In the genomic region with DNA sequence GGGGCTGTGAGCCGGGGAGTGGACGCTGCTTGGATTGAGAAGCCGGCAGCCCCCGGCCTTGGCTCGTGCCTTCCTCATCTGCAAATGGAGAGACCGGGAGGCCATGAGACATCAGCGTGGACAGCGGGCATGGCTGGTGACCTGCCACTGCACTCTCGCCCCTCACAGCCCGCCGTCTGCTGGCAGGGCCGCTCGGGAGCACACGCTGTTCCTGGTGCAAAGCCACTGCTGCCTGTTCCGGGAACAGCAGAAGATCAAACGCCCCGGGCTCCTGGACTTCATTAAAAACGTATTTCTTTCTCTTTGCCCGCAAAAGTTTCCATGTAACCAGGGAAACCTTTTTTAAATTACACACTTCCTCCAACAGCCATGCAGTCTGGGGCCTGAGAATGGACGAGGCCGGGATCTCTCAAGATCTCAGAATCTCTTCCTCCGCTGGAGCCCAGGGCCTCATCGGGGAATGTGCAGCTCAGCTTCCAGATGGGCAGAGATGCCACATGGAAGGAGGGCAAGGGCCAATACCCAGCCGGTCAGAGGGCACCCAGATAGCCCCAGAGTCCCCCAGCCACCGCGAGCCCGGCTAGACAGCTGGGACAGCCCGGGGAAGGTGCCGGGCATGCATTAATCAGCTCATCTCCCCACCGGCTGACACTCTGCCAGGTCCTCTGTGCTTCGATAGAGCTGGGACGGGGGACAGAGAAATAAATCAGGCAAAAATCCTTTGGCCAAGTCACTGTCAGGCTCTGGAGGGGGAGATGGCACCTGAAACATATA, we compare ENCODE assay signal across 13 cellular contexts.
A peak's percentile ranks its signal among the peaks of the same experiment; 100 is the strongest.
DNase-seq lines count a peak whose midpoint lies in the region; ATAC-seq and TF ChIP-seq lines count a peak whose summit lies in the region.
"Had no signal": no experiment of that assay in that cellular context is flagged by ENCODE, and none has a peak within 500 bp of the region (broad histone marks: within the 10 kb centered on the region; RNA-seq: fewer than 3 reads in every experiment).

No MANE protein-coding gene starts in this region.

- H3K27me3 ChIP-seq in mammary epithelial cell (ENCODE audit: insufficient read depth, low read length) (no peaks in the 10 kb centered on the region), left ventricle myocardium inferior (ENCODE audit: low read depth) (peaks cover 43% of the 10 kb centered on the region), sigmoid colon (peaks cover 0 to 7% (median 0%) of the 10 kb centered on the region in 3 donors)

- WGBS in mammary epithelial cell (ENCODE audit: low coverage, missing lambda C conversion rate), result 60% methylated on average over 30 of the region's 32 CpGs
- 75 to 83% methylated on average over 32 of the region's 32 CpGs for WGBS in sigmoid colon, 2 donors

- H3K27ac Mint-ChIP-seq in stimulated activated effector memory CD8-positive, alpha-beta T cell treated with anti-CD3 and anti-CD28 coated beads, Interleukin-12 subunit alpha, Interleukin-12 subunit beta, amount 100 ng/mL, for 72 hours, result no peak overlapping the region
- H3K27ac Mint-ChIP-seq: activated naive CD8-positive, alpha-beta T cell; CD8-positive, alpha-beta T cell had no signal

- CTCF ChIA-PET in mammary epithelial cell (lab: Charles Lee; ENCODE audit: low non-redundant PET), result no interaction called here

- H3K4me2 ChIP-seq in mammary epithelial cell (ENCODE audit: insufficient read depth, low read depth, low read length), result peak overlapping the region; percentile 18

- no peak overlapping the region for H3K4me3 ChIP-seq in mammary epithelial cell (replicated peaks in 1 of 3; ENCODE audit: insufficient read depth in 1 of 3, low read depth in 2 of 3, low read length in 3 of 3)
- H3K4me3 ChIP-seq in left ventricle myocardium inferior, result no peak overlapping the region
- no peak overlapping the region for H3K4me3 ChIP-seq in sigmoid colon

- intact Hi-C loops in mammary epithelial cell (cut with micrococcal nuclease), result no loop called here
- intact Hi-C loops in left ventricle myocardium inferior (cut with micrococcal nuclease), result no loop called here
- intact Hi-C loops in sigmoid colon (cut with DNase I), result no loop called here

- no peaks in the 10 kb centered on the region for H3K79me2 ChIP-seq in mammary epithelial cell (ENCODE audit: insufficient read depth, low read length)

- TF ChIP-seq POLR2A in sigmoid colon (IDR thresholded peaks at IDR 0.05), result no peak

- H3K9ac ChIP-seq in mammary epithelial cell (ENCODE audit: insufficient read depth, low read length), result no peak overlapping the region

- H2AFZ ChIP-seq in mammary epithelial cell (ENCODE audit: low read depth, low read length), result peak overlapping the region; percentile 69

- H3K4me1 Mint-ChIP-seq in stimulated activated effector memory CD8-positive, alpha-beta T cell treated with anti-CD3 and anti-CD28 coated beads, Interleukin-12 subunit alpha, Interleukin-12 subunit beta, amount 100 ng/mL, for 72 hours, result peaks cover 11% of the 10 kb centered on the region

- no peak for ATAC-seq in stimulated activated effector memory CD8-positive, alpha-beta T cell treated with anti-CD3 and anti-CD28 coated beads, Interleukin-12 subunit alpha, Interleukin-12 subunit beta, amount 100 ng/mL, for 72 hours
- ATAC-seq: CD8-positive, alpha-beta T cell had no signal

- TF ChIP-seq CTCF in C4-2B (conservative IDR thresholded peaks at IDR 0.05) (no peak), mammary epithelial cell (conservative IDR thresholded peaks at IDR 0.05 in 1 of 2, IDR thresholded peaks at IDR 0.05 in 1 of 2; ENCODE audit: extremely low read depth in 1 of 2, insufficient read depth in 1 of 2, low read depth in 1 of 2, low read length in 2 of 2) (no peak), left ventricle myocardium inferior (IDR thresholded peaks at IDR 0.05; ENCODE audit: borderline replicate concordance) (no peak), sigmoid colon (IDR thresholded peaks at IDR 0.05) (no peak)

- H3K4me1 ChIP-seq in mammary epithelial cell (ENCODE audit: insufficient read depth, low read length), result peaks cover 4% of the 10 kb centered on the region
- H3K4me1 ChIP-seq in left ventricle myocardium inferior, result no peaks in the 10 kb centered on the region
- peaks cover 0 to 5% (median 2%) of the 10 kb centered on the region in 4 donors for H3K4me1 ChIP-seq in sigmoid colon

- peaks cover 11% of the 10 kb centered on the region for H3K36me3 Mint-ChIP-seq in stimulated activated effector memory CD8-positive, alpha-beta T cell treated with anti-CD3 and anti-CD28 coated beads, Interleukin-12 subunit alpha, Interleukin-12 subunit beta, amount 100 ng/mL, for 72 hours
- H3K36me3 Mint-ChIP-seq: activated naive CD8-positive, alpha-beta T cell; CD8-positive, alpha-beta T cell had no signal

- H3K9me3 ChIP-seq in mammary epithelial cell (replicated peaks; ENCODE audit: insufficient read depth, low read length), result no peaks in the 10 kb centered on the region
- H3K9me3 ChIP-seq in left ventricle myocardium inferior (replicated peaks), result no peaks in the 10 kb centered on the region
- H3K9me3 ChIP-seq in sigmoid colon, result no peaks in the 10 kb centered on the region

- no peak overlapping the region for H3K4me3 Mint-ChIP-seq in stimulated activated effector memory CD8-positive, alpha-beta T cell treated with anti-CD3 and anti-CD28 coated beads, Interleukin-12 subunit alpha, Interleukin-12 subunit beta, amount 100 ng/mL, for 72 hours
- H3K4me3 Mint-ChIP-seq: activated naive CD8-positive, alpha-beta T cell; CD8-positive, alpha-beta T cell had no signal

- H3K27ac ChIP-seq in C4-2B (peak overlapping the region; percentile 42), mammary epithelial cell (ENCODE audit: insufficient read depth, low read depth, low read length) (no peak overlapping the region), left ventricle myocardium inferior (replicated peaks) (peak overlapping the region; percentile 30), sigmoid colon (peak overlapping the region; percentile 18 to 63 (median 36))
- H3K27ac ChIP-seq: epithelial cell of prostate had no signal

- no peaks in the 10 kb centered on the region for H4K20me1 ChIP-seq in mammary epithelial cell (ENCODE audit: insufficient read depth, low read length)

- H3K9me3 Mint-ChIP-seq in stimulated activated effector memory CD8-positive, alpha-beta T cell treated with anti-CD3 and anti-CD28 coated beads, Interleukin-12 subunit alpha, Interleukin-12 subunit beta, amount 100 ng/mL, for 72 hours, result no peaks in the 10 kb centered on the region
- H3K9me3 Mint-ChIP-seq: CD8-positive, alpha-beta T cell had no signal

- peak in 1 of 4 donors; percentile 71 for TF ChIP-seq EP300 in sigmoid colon (IDR thresholded peaks at IDR 0.05)

- DNase-seq in mammary epithelial cell, result no peak
- no peak for DNase-seq in left ventricle myocardium inferior
- DNase-seq in sigmoid colon, result peak; percentile 69
- DNase-seq in cerebellum (ENCODE audit: low spot score), result no peak
- no peak for DNase-seq in activated CD4-positive, alpha-beta T cell treated with anti-CD3 and anti-CD28 coated beads for 1 hour
- no peak for DNase-seq in NCI-H187 treated with DMSO at 0.1 percent for 48 hours (lab: John Stamatoyannopoulos, UW)
- DNase-seq in stimulated activated effector memory CD8-positive, alpha-beta T cell treated with anti-CD3 and anti-CD28 coated beads, Interleukin-12 subunit alpha, Interleukin-12 subunit beta, amount 100 ng/mL, for 72 hours (ENCODE audit: low spot score in 2 of 2), result no peak
- DNase-seq: CD8-positive, alpha-beta T cell; kidney glomerular epithelial cell; NCI-H748 treated with DMSO at 0.1 percent for 48 hours had no signal

- in situ Hi-C loops in mammary epithelial cell (cut with MboI; ENCODE audit: low sequenced_read_pairs in 2 of 2), result no loop called here

- no TSS peak for BruUV-seq in mammary epithelial cell (replicated peaks; lab: Mats Ljungman, UMichigan)

- no peaks in the 10 kb centered on the region for H3K36me3 ChIP-seq in mammary epithelial cell (ENCODE audit: insufficient read depth, low read length)
- no peaks in the 10 kb centered on the region for H3K36me3 ChIP-seq in left ventricle myocardium inferior
- no peaks in the 10 kb centered on the region for H3K36me3 ChIP-seq in sigmoid colon

- dilution Hi-C loops in mammary epithelial cell (cut with HindIII; ENCODE audit: low sequenced_read_pairs), result no loop called here
